Comparison of ENCODE assay signal across 8 cellular contexts in the genomic region with DNA sequence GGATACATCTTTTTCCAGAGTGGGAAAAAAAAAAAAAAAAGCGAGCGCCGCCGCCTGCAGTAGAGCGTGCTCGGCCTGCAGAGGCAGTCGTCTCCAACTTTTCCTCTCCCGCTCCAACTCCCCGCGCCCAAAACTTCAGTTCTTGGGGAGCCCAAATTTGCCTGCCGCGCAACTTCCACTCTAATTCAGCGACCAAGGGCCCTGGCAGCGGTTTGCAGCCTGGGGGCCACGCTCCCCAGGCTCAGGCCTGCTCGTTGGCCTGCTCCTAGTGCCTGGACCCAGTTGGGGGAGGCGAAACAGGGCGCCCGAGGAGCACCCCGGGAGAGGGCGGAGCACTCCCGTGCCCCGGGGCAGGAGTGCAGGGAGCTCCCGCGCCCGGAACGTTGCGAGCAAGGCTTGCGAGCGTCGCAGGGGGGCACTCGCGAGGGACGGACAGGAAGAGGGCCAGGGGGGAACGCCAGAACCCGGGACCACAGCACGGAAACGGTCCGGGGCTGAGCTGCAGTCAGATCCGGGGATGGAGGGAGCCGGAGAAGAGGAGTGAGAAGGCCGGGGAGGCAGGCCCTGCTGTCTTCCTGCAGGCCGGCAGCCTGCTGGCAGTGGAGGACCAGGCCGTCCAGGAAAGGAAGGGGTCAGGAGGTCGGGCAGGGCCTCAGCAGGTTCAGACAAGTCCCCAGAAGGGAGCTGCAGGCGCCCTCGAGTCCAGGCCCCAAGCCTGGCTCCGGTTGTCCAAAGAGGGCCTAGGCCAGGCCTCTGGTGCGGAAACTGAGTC. TPM values are rescaled to one million over a fixed set of nuclear protein-coding genes. Genes with fewer than 3 reads are reported as not detected.
DNase-seq lines count a peak whose midpoint lies in the region; ATAC-seq, FAIRE-seq and TF ChIP-seq lines count a peak whose summit lies in the region.

A gene with protein sequence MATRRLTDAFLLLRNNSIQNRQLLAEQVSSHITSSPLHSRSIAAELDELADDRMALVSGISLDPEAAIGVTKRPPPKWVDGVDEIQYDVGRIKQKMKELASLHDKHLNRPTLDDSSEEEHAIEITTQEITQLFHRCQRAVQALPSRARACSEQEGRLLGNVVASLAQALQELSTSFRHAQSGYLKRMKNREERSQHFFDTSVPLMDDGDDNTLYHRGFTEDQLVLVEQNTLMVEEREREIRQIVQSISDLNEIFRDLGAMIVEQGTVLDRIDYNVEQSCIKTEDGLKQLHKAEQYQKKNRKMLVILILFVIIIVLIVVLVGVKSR (plus strand): TSS at position 508 of the 772 bp plus-strand sequence. CDS start 724 bp downstream, outside the sequence.

- CTCF ChIA-PET in AG04449 (lab: Yijun Ruan, JAX): interaction anchor here (0.5 to 2.4 kb wide), 28 partner anchors 8 to 433 kb away, joined by 3 to 11 read pairs (median 3); partner anchors contain the start of genes APCDD1L, GNAS and VAPB

- peak; percentile 75 for TF ChIP-seq CTCF in AG04449 (IDR thresholded peaks at IDR 0.05; ENCODE audit: insufficient read depth, low read length, missing control alignments)
- TF ChIP-seq CTCF in kidney (IDR thresholded peaks at IDR 0.05; ENCODE audit: borderline replicate concordance, extremely low read depth, insufficient read depth): peak; percentile 45

- H3K4me3 ChIP-seq in AG04449 (ENCODE audit: low read depth, low read length) (peak within 1 kb of the TSS; percentile 87), kidney (ENCODE audit: low read length in 2 of 2) (peak within 1 kb of the TSS; percentile 81 to 96)

- H3K9me3 ChIP-seq in kidney (ENCODE audit: control insufficient read depth in 1 of 2, low read length in 2 of 2): no peaks in the 10 kb centered on the region

- ATAC-seq in GM18909 (IDR thresholded peaks at IDR 0.05; ENCODE audit: poor library complexity, unreplicated experiment) (peak; percentile 70), HG03280 (IDR thresholded peaks at IDR 0.05; ENCODE audit: unreplicated experiment) (peak; percentile 66)

- peak; percentile 57 for DNase-seq in AG04449 (ENCODE audit: low read depth, low spot score)
- DNase-seq in NCI-H446 (lab: John Stamatoyannopoulos, UW): peak; percentile 88 to 95
- DNase-seq in activated CD4-positive, CD25-positive, alpha-beta regulatory T cell treated with anti-CD3 and anti-CD28 coated beads, Interleukin-2, amount 50 U/mL, for 72 hours: peak; percentile 83
- peak; percentile 90 for DNase-seq in cerebellum (ENCODE audit: low spot score)
- DNase-seq in kidney: peak; percentile 97
- DNase-seq in stimulated activated CD4-positive, alpha-beta T cell treated with anti-CD3 and anti-CD28 coated beads, Interleukin-15, amount 100 ng/mL, for 1 hour (ENCODE audit: low read depth in 1 of 2, low spot score in 1 of 2): peak; percentile 78 to 80

- POLR2A ChIA-PET in AG04449 (lab: Yijun Ruan, JAX): interaction anchor here (0.6 to 2.9 kb wide), 24 partner anchors 8 to 412 kb away, joined by 3 to 26 read pairs (median 4); partner anchors contain the start of genes APCDD1L and GNAS

- H3K27ac ChIP-seq in kidney (ENCODE audit: low read depth in 2 of 2, low read length in 2 of 2): peak within 1 kb of the TSS; percentile 93 to 95

- intact Hi-C loops in kidney (cut with DNase I): no loop called here

- H3K36me3 ChIP-seq in kidney (ENCODE audit: control insufficient read depth in 1 of 2, insufficient read depth in 2 of 2, low read length in 2 of 2): no peaks in the 10 kb centered on the region

- FAIRE-seq in kidney (lab: Jason Lieb, UNC): no peak

- H3K4me1 ChIP-seq in kidney (ENCODE audit: control insufficient read depth in 1 of 2, insufficient read depth in 1 of 2, low read depth in 1 of 2, low read length in 2 of 2): peaks cover 8 to 14% of the 10 kb centered on the region in 2 donors

- H3K9ac ChIP-seq in kidney (ENCODE audit: low read length in 2 of 2): peak within 1 kb of the TSS; percentile 97 to 98

RNA-seq across cellular contexts. Expression of the gene that starts here (rescaled TPM):
- total RNA-seq in cerebellum (47.5 TPM), kidney (60.7 TPM)
- polyA plus RNA-seq in kidney (ENCODE audit: insufficient read depth, low read depth, low replicate concordance): 20.6 TPM

Comparison
In these comparisons a context has a peak if more than half of its experiments do, and no peak if none do; other contexts are left out.
1. Peak in every context shown above with its lines: DNase-seq, ATAC-seq, H3K4me3 ChIP-seq and H3K27ac ChIP-seq.